ENCODE assay signal across 8 cellular contexts in genomic region chr2:53970898-53971681, GRCh38.
DNase-seq lines count a peak whose midpoint lies in the region; ATAC-seq lines count a peak whose summit lies in the region.

Gene PSME4 (minus strand): TSS chr2:53970993. CDS start chr2:53970784, 209 bp downstream.

- no peaks in the 10 kb centered on the region for H3K9me3 ChIP-seq in BLaER1

- peak within 1 kb of the TSS; percentile 95 for H3K9ac ChIP-seq in BLaER1

- H3K27me3 ChIP-seq in BLaER1: no peaks in the 10 kb centered on the region

- peak; percentile 77 for DNase-seq in NCI-H526 treated with DMSO at 0.1 percent for 48 hours (lab: John Stamatoyannopoulos, UW)
- DNase-seq in activated CD4-positive, alpha-beta T cell treated with anti-CD3 and anti-CD28 coated beads, Interleukin-2, amount 50 U/mL, for 1 hour: peak; percentile 95
- peak; percentile 86 for DNase-seq in dedifferentiated amniotic fluid mesenchymal stem cell (ENCODE audit: extremely low spot score)
- DNase-seq in left kidney (ENCODE audit: low read depth, low spot score): peak; percentile 98
- peak; percentile 91 for DNase-seq in stimulated activated CD4-positive, alpha-beta T cell treated with anti-CD3 and anti-CD28 coated beads, Interleukin-1b, Interleukin-23, amount 100 ng/mL, for 48 hours

- H4K20me1 ChIP-seq in BLaER1: peaks cover 43% of the 10 kb centered on the region

- peak within 1 kb of the TSS; percentile 84 for H3K4me2 ChIP-seq in BLaER1

- ATAC-seq in GM19324 (IDR thresholded peaks at IDR 0.05; ENCODE audit: low FRiP score, unreplicated experiment) (peak; percentile 95), HG03457 (IDR thresholded peaks at IDR 0.05; ENCODE audit: unreplicated experiment) (peak; percentile 76)

- H3K27ac ChIP-seq in BLaER1: peak within 1 kb of the TSS; percentile 94

- H3K4me1 ChIP-seq in BLaER1: peaks cover 31% of the 10 kb centered on the region

- peak within 1 kb of the TSS; percentile 82 for H3K4me3 ChIP-seq in BLaER1

- peaks cover 18% of the 10 kb centered on the region for H3K36me3 ChIP-seq in BLaER1

Comparison
In these comparisons a context has a peak if more than half of its experiments do, and no peak if none do; other contexts are left out.
1. Peak in every context shown above with its lines: DNase-seq, ATAC-seq, H3K4me3 ChIP-seq and H3K27ac ChIP-seq.